In the genomic region with DNA sequence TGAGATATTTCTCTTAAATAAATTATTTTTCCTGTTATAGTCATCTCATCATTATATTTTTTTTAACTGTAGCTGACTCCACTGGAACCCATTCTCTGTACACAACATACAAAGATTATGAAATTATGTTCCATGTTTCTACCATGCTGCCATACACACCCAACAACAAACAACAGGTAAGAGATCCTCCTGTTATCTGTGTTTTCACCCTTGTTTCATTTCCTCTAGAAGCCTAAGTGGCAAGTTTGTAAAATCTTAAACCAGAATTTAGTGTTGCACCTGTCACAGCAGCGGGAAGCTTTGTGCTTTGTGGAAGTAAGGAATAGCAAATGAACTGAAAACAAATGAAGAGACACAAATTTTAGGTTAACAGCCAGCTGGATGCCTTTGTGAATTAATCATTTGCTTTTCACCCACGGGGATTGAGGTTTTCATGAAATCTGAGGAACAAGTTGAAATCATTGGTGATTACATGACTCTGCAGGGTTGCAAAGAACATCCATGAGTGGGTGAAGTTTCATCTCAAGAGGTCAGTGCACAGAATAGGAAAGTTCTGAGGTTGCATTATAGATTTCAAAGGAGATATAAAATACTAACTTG, we compare ENCODE assay signal across 12 cellular contexts.
DNase-seq lines count a peak whose midpoint lies in the region; ATAC-seq and TF ChIP-seq lines count a peak whose summit lies in the region.
"Had no signal": no experiment of that assay in that cellular context is flagged by ENCODE, and none has a peak within 500 bp of the region (broad histone marks: within the 10 kb centered on the region; RNA-seq: fewer than 3 reads in every experiment).

No MANE protein-coding gene starts in this region.

- H3K4me3 ChIP-seq in left ventricle myocardium inferior (no peak overlapping the region), right cardiac atrium (ENCODE audit: low read length) (no peak overlapping the region)

- H3K36me3 ChIP-seq in left ventricle myocardium inferior, result no peaks in the 10 kb centered on the region

- CTCF ChIA-PET in activated CD4-positive, alpha-beta memory T cell treated with anti-CD3 and anti-CD28 coated beads, Interleukin-2, amount 10 ng/mL, durations not matched to agents 7 days and 5 days (lab: Charles Lee), result no interaction called here

- DNase-seq in COR-L47 (lab: John Stamatoyannopoulos, UW) (peak; percentile 8), HFFc6 (no peak), fibroblast of peridontal ligament (ENCODE audit: extremely low read depth) (peak; percentile 62), left ventricle myocardium inferior (no peak), right cardiac atrium (no peak), GF-D8 (lab: John Stamatoyannopoulos, UW) (no peak)
- DNase-seq in activated CD4-positive, alpha-beta memory T cell treated with anti-CD3 and anti-CD28 coated beads, Interleukin-2, amount 10 ng/mL, durations not matched to agents 7 days and 5 days, result no peak
- DNase-seq: natural killer cell, NCI-H2227 treated with DMSO at 0.1 percent for 48 hours, RPMI8226 had no signal

- H3K27ac ChIP-seq in left ventricle myocardium inferior (replicated peaks) (no peak overlapping the region), right cardiac atrium (ENCODE audit: low read length) (no peak overlapping the region)
- H3K27ac ChIP-seq: C4-2B had no signal

- H3K4me3 Mint-ChIP-seq in HFFc6, result no peak overlapping the region
- no peak overlapping the region for H3K4me3 Mint-ChIP-seq in activated CD4-positive, alpha-beta memory T cell treated with anti-CD3 and anti-CD28 coated beads, Interleukin-2, amount 10 ng/mL, durations not matched to agents 7 days and 5 days
- H3K4me3 Mint-ChIP-seq: natural killer cell had no signal

- WGBS in right cardiac atrium, result 73% methylated on average over 2 of the region's 2 CpGs

- intact Hi-C loops in left ventricle myocardium inferior (cut with micrococcal nuclease), result no loop called here
- intact Hi-C loops in right cardiac atrium (cut with DNase I), result no loop called here

- H3K4me1 Mint-ChIP-seq in HFFc6 (ENCODE audit: low read depth), result peaks cover 44% of the 10 kb centered on the region
- H3K4me1 Mint-ChIP-seq in activated CD4-positive, alpha-beta memory T cell treated with anti-CD3 and anti-CD28 coated beads, Interleukin-2, amount 10 ng/mL, durations not matched to agents 7 days and 5 days, result peaks cover 18% of the 10 kb centered on the region

- peaks cover 55% of the 10 kb centered on the region for H3K36me3 Mint-ChIP-seq in HFFc6 (ENCODE audit: low read depth)
- H3K36me3 Mint-ChIP-seq in activated CD4-positive, alpha-beta memory T cell treated with anti-CD3 and anti-CD28 coated beads, Interleukin-2, amount 10 ng/mL, durations not matched to agents 7 days and 5 days (ENCODE audit: low read depth), result peaks cover 50% of the 10 kb centered on the region

- peaks cover under 1% of the 10 kb centered on the region; the same call in 1 of the 2 replicates for H3K9me3 Mint-ChIP-seq in HFFc6
- no peaks in the 10 kb centered on the region for H3K9me3 Mint-ChIP-seq in activated CD4-positive, alpha-beta memory T cell treated with anti-CD3 and anti-CD28 coated beads, Interleukin-2, amount 10 ng/mL, durations not matched to agents 7 days and 5 days
- H3K9me3 Mint-ChIP-seq: natural killer cell had no signal

- H3K27ac Mint-ChIP-seq in HFFc6, result peak overlapping the region; percentile 58
- peak overlapping the region; percentile 41 for H3K27ac Mint-ChIP-seq in activated CD4-positive, alpha-beta memory T cell treated with anti-CD3 and anti-CD28 coated beads, Interleukin-2, amount 10 ng/mL, durations not matched to agents 7 days and 5 days
- H3K27ac Mint-ChIP-seq: natural killer cell had no signal

- H3K27me3 ChIP-seq in left ventricle myocardium inferior (ENCODE audit: low read depth) (no peaks in the 10 kb centered on the region), right cardiac atrium (ENCODE audit: control insufficient read depth, insufficient read depth) (no peaks in the 10 kb centered on the region)

- POLR2A ChIA-PET in activated CD4-positive, alpha-beta memory T cell treated with anti-CD3 and anti-CD28 coated beads, Interleukin-2, amount 10 ng/mL, durations not matched to agents 7 days and 5 days (lab: Charles Lee), result interaction anchor here (0.8 to 1.1 kb wide), 4 partner anchors 67 to 337 kb away, joined by 3 to 4 read pairs (median 3); no protein-coding TSS in a partner anchor

- H3K27me3 Mint-ChIP-seq in HFFc6 (ENCODE audit: insufficient read depth), result no peaks in the 10 kb centered on the region
- H3K27me3 Mint-ChIP-seq in activated CD4-positive, alpha-beta memory T cell treated with anti-CD3 and anti-CD28 coated beads, Interleukin-2, amount 10 ng/mL, durations not matched to agents 7 days and 5 days, result no peaks in the 10 kb centered on the region

- no peak for TF ChIP-seq CTCF in HFFc6 (IDR thresholded peaks at IDR 0.05)
- TF ChIP-seq CTCF in left ventricle myocardium inferior (IDR thresholded peaks at IDR 0.05; ENCODE audit: borderline replicate concordance), result no peak

- H3K4me1 ChIP-seq in left ventricle myocardium inferior, result peaks cover 10% of the 10 kb centered on the region
- no peaks in the 10 kb centered on the region for H3K4me1 ChIP-seq in right cardiac atrium (ENCODE audit: control insufficient read depth, insufficient read depth, low read length)

- H3K9me3 ChIP-seq in left ventricle myocardium inferior (replicated peaks) (peaks cover 6% of the 10 kb centered on the region), right cardiac atrium (ENCODE audit: control insufficient read depth, low read length) (no peaks in the 10 kb centered on the region)

- ATAC-seq in right cardiac atrium, result no peak
- ATAC-seq in GM21367 (IDR thresholded peaks at IDR 0.05; ENCODE audit: unreplicated experiment), result no peak
- ATAC-seq: natural killer cell had no signal

Comparison
In these comparisons a context has a peak if more than half of its experiments do, and no peak if none do; other contexts are left out.
1. DNase-seq: peak in COR-L47 (single experiment) and fibroblast of peridontal ligament (single experiment); none in HFFc6 (single experiment), activated CD4-positive, alpha-beta memory T cell treated with anti-CD3 and anti-CD28 coated beads, Interleukin-2, amount 10 ng/mL, durations not matched to agents 7 days and 5 days (single experiment), left ventricle myocardium inferior (single experiment), right cardiac atrium (0 of 3) and GF-D8 (single experiment).